In genomic region chr19:52527134-52527953, GRCh38 we compare ENCODE assay signal across 1 cellular context.
A peak's percentile ranks its signal among the peaks of the same experiment; 100 is the strongest.
TF ChIP-seq lines count a peak whose summit lies in the region.

ZNF808 (plus strand) TSS chr19:52527668; CDS start chr19:52543285, 15,617 bp downstream.

TF ChIP-seq in K562, 482 proteins besides CTCF, POLR2A, EP300 and RAD21 (continued from another document and continues in another):
- TF ChIP-seq ZBTB40 (IDR thresholded peaks at IDR 0.05) (peak; percentile 70), ZBTB40 (CRISPR knock-in tag; IDR thresholded peaks at IDR 0.05) (no peak), BRF1 (IDR thresholded peaks at IDR 0.05; ENCODE audit: borderline replicate concordance, extremely low read depth, insufficient read length) (no peak), TCF7 (IDR thresholded peaks at IDR 0.05; ENCODE audit: borderline replicate concordance) (no peak), STAG1 (CRISPR knock-in tag; IDR thresholded peaks at IDR 0.05; ENCODE audit: borderline replicate concordance) (no peak; the same call in 1 of the 2 replicates), JUN (IDR thresholded peaks at IDR 0.05; ENCODE audit: borderline replicate concordance, low read depth, low read length) (peak; percentile 90), JUN (CRISPR knock-in tag; IDR thresholded peaks at IDR 0.05; ENCODE audit: borderline replicate concordance) (peak; percentile 75; the same call in 1 of the 2 replicates), ZNF212 (CRISPR knock-in tag; IDR thresholded peaks at IDR 0.05) (no peak), SAFB (IDR thresholded peaks at IDR 0.05; ENCODE audit: borderline replicate concordance, low read depth, low read length) (no peak), STAT6 (CRISPR knock-in tag; IDR thresholded peaks at IDR 0.05) (no peak), MGA (IDR thresholded peaks at IDR 0.05) (no peak; the same call in 1 of the 2 replicates), NR4A1 (CRISPR knock-in tag; IDR thresholded peaks at IDR 0.05) (no peak), NR4A1 (tag; IDR thresholded peaks at IDR 0.05) (no peak), DPF2 (IDR thresholded peaks at IDR 0.05) (no peak), SP2 (IDR thresholded peaks at IDR 0.05; ENCODE audit: extremely low read depth, low read depth, low read length, poor library complexity, severe bottlenecking) (no peak), SOX6 (IDR thresholded peaks at IDR 0.05) (0 out of 2 replicates have a peak, but pooled peaks have one; percentile 15), ZNF395 (CRISPR knock-in tag; IDR thresholded peaks at IDR 0.05) (no peak), ZNF436 (CRISPR knock-in tag; IDR thresholded peaks at IDR 0.05) (no peak), SIN3B (IDR thresholded peaks at IDR 0.05; ENCODE audit: low read depth) (0 out of 2 replicates have a peak, but pooled peaks have one; percentile 38), FOXA1 (IDR thresholded peaks at IDR 0.05; ENCODE audit: borderline replicate concordance) (no peak)
